9 cellular contexts compared by ENCODE assay signal in the genomic region with DNA sequence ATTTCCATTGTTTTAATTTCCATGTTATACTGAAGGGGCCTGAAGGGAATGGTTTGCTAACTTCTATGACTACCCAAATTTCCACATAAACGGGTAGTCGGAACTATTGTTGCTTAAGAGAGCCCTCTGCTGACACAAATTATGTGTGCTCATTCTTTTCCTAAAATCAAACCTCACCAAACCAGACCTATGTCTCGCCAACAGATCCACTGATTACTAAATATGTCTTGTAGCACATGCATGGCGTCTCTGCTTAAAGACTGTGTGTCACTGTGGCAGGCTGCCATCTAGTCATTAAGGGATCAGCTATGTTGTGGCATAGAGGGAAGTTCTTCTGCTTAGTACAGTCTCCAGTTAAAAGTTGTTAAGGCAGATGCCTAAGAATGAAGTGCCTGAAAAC. TPM values are rescaled to one million over a fixed set of nuclear protein-coding genes. Genes with fewer than 3 reads are reported as not detected.
A peak's percentile ranks its signal among the peaks of the same experiment; 100 is the strongest.
DNase-seq lines count a peak whose midpoint lies in the region; ATAC-seq and TF ChIP-seq lines count a peak whose summit lies in the region.
"Had no signal": no experiment of that assay in that cellular context is flagged by ENCODE, and none has a peak within 500 bp of the region (broad histone marks: within the 10 kb centered on the region; RNA-seq: fewer than 3 reads in every experiment).

No MANE protein-coding gene starts in this region.

- TF ChIP-seq CTCF in GM12864 (IDR thresholded peaks at IDR 0.05; ENCODE audit: low read depth, low read length, missing control alignments): peak; percentile 33

- ATAC-seq in HG02970 (IDR thresholded peaks at IDR 0.05; ENCODE audit: low FRiP score, unreplicated experiment) (no peak), GM21825 (IDR thresholded peaks at IDR 0.05; ENCODE audit: unreplicated experiment) (no peak)

- no peak overlapping the region for H3K4me3 ChIP-seq in GM12864 (ENCODE audit: low read depth, low read length)

- DNase-seq in GM12864 (ENCODE audit: low read depth): no peak
- peak; percentile 34 for DNase-seq in NCI-H2107 (lab: John Stamatoyannopoulos, UW)
- DNase-seq in cerebellar cortex (ENCODE audit: low spot score): peak; percentile 28
- DNase-seq in lung microvascular endothelial cell (ENCODE audit: low read depth in 2 of 2): peak; percentile 36 to 60
- DNase-seq in glomerular visceral epithelial cell (ENCODE audit: extremely low spot score): no peak
- no peak for DNase-seq in activated T-cell treated with anti-CD3 and anti-CD28 coated beads, Interleukin-2, amount 50 U/mL, for 48 hours

RNA-seq across cellular contexts. Expression of a gene that starts 25.1 kb away (rescaled TPM):
- total RNA-seq in lung microvascular endothelial cell: 86.1 and 93.8 TPM in 2 replicates
- total RNA-seq: mononuclear cell had no signal

RNA-seq across cellular contexts. Expression of a gene that starts 32.6 kb away (rescaled TPM):
- total RNA-seq in lung microvascular endothelial cell: 81.9 and 208 TPM in 2 replicates

Comparison
In these comparisons a context has a peak if more than half of its experiments do, and no peak if none do; other contexts are left out.
1. DNase-seq: peak in NCI-H2107 (single experiment), cerebellar cortex (single experiment) and lung microvascular endothelial cell (2 of 2); none in GM12864 (single experiment), glomerular visceral epithelial cell (single experiment) and activated T-cell treated with anti-CD3 and anti-CD28 coated beads, Interleukin-2, amount 50 U/mL, for 48 hours (0 of 2).